In genomic region chr1:241387216-241387615, GRCh38 we compare ENCODE assay signal across 38 cellular contexts. TPM values are rescaled to one million over a fixed set of nuclear protein-coding genes. Genes with fewer than 3 reads are reported as not detected.
"Had no signal": no experiment of that assay in that cellular context is flagged by ENCODE, and none has a peak within 500 bp of the region (broad histone marks: within the 10 kb centered on the region; RNA-seq: fewer than 3 reads in every experiment).

No MANE protein-coding gene starts in this region.

- H3K36me3 ChIP-seq: brain microvascular endothelial cell, breast epithelium, WERI-Rb-1 had no signal

- H3K4me1 ChIP-seq: body of pancreas, breast epithelium had no signal

- ATAC-seq: activated CD4-positive, CD25-positive, alpha-beta regulatory T cell treated with anti-CD3 and anti-CD28 coated beads, Interleukin-2, amount 50 U/mL, for 24 hours; activated CD8-positive, alpha-beta T cell treated with anti-CD3 and anti-CD28 coated beads for 36 hours; activated naive CD8-positive, alpha-beta T cell treated with anti-CD3 and anti-CD28 coated beads, Interleukin-2, amount 50 U/mL, for 24 hours; activated T-cell treated with anti-CD3 and anti-CD28 coated beads, Interleukin-2, amount 50 U/mL, for 4 hours; activated T-cell treated with anti-CD3 and anti-CD28 coated beads, Interleukin-2, amount 50 U/mL, for 72 hours; activated T-helper 17 cell treated with anti-CD3 and anti-CD28 coated beads, Interleukin-2, amount 50 U/mL, for 72 hours; body of pancreas; WTC11 had no signal

- H3K27me3 ChIP-seq: body of pancreas, brain microvascular endothelial cell, breast epithelium had no signal

- H3K27ac ChIP-seq: body of pancreas, brain microvascular endothelial cell, breast epithelium, WERI-Rb-1 had no signal

- H3K9me3 Mint-ChIP-seq: activated CD4-positive, alpha-beta memory T cell treated with anti-CD3 and anti-CD28 coated beads for 36 hours; activated CD8-positive, alpha-beta T cell treated with anti-CD3 and anti-CD28 coated beads for 36 hours; activated naive CD8-positive, alpha-beta T cell treated with anti-CD3 and anti-CD28 coated beads, Interleukin-2, amount 10 ng/mL, durations not matched to agents 7 days and 5 days; activated T-cell treated with anti-CD3 and anti-CD28 coated beads, Interleukin-2, amount 50 U/mL, for 4 hours; activated T-helper 1 cell treated with anti-CD3 and anti-CD28 coated beads, Interleukin-12 subunit alpha, Interleukin-12 subunit beta, Interleukin-2, Interleukin-4 antibody, amounts not matched to agents 30 ng/mL and 10 ng/mL and 1 ng/mL, durations not matched to agents 14 hours and 24 hours and 36 hours; activated T-helper 17 cell treated with anti-CD3 and anti-CD28 coated beads, Interleukin-2, amount 50 U/mL, for 72 hours; T-helper 1 cell treated with Interleukin-12 subunit alpha and Interleukin-12 subunit beta and Interleukin-4 antibody, amounts not matched to agents 30 μg/mL and 1 μg/mL, for 36 hours; T-helper 2 cell treated with Interferon-gamma antibody and Interleukin-4, amounts not matched to agents 5 μg/mL and 100 μg/mL, for 36 hours had no signal

- H3K9me3 ChIP-seq: body of pancreas, breast epithelium had no signal

- H3K4me3 Mint-ChIP-seq: activated CD4-positive, alpha-beta memory T cell treated with anti-CD3 and anti-CD28 coated beads for 36 hours; activated CD4-positive, alpha-beta T cell treated with anti-CD3 and anti-CD28 coated beads, Interleukin-2, amount 10 ng/mL, durations not matched to agents 24 days and 14 days; activated CD8-positive, alpha-beta T cell treated with anti-CD3 and anti-CD28 coated beads for 36 hours; activated naive CD4-positive, alpha-beta T cell treated with anti-CD3 and anti-CD28 coated beads for 36 hours; activated naive CD8-positive, alpha-beta T cell; activated naive CD8-positive, alpha-beta T cell treated with anti-CD3 and anti-CD28 coated beads, Interleukin-2, amount 10 ng/mL, durations not matched to agents 7 days and 5 days; activated naive CD8-positive, alpha-beta T cell treated with anti-CD3 and anti-CD28 coated beads, Interleukin-2, amount 50 U/mL, for 24 hours; activated T-cell treated with anti-CD3 and anti-CD28 coated beads, Interleukin-2, amount 50 U/mL, for 4 hours; activated T-cell treated with anti-CD3 and anti-CD28 coated beads, Interleukin-2, amount 50 U/mL, for 72 hours; activated T-helper 1 cell treated with anti-CD3 and anti-CD28 coated beads, Interleukin-12 subunit alpha, Interleukin-12 subunit beta, Interleukin-2, Interleukin-4 antibody, amounts not matched to agents 30 ng/mL and 10 ng/mL and 1 ng/mL, durations not matched to agents 14 hours and 24 hours and 36 hours; activated T-helper 17 cell treated with anti-CD3 and anti-CD28 coated beads, Interleukin-2, amount 50 U/mL, for 72 hours; T-helper 1 cell treated with Interleukin-12 subunit alpha and Interleukin-12 subunit beta and Interleukin-4 antibody, amounts not matched to agents 30 μg/mL and 1 μg/mL, for 36 hours; T-helper 2 cell treated with Interferon-gamma antibody and Interleukin-4, amounts not matched to agents 5 μg/mL and 100 μg/mL, for 36 hours; WTC11 had no signal

- H3K4me1 Mint-ChIP-seq: activated CD4-positive, alpha-beta T cell treated with anti-CD3 and anti-CD28 coated beads, Interleukin-2, amount 10 ng/mL, durations not matched to agents 24 days and 14 days; activated naive CD8-positive, alpha-beta T cell treated with anti-CD3 and anti-CD28 coated beads, Interleukin-2, amount 10 ng/mL, durations not matched to agents 7 days and 5 days; activated naive CD8-positive, alpha-beta T cell treated with anti-CD3 and anti-CD28 coated beads, Interleukin-2, amount 50 U/mL, for 24 hours; activated T-helper 17 cell treated with anti-CD3 and anti-CD28 coated beads, Interleukin-2, amount 50 U/mL, for 72 hours; WTC11 had no signal

- H3K27me3 Mint-ChIP-seq: activated CD4-positive, alpha-beta memory T cell treated with anti-CD3 and anti-CD28 coated beads for 36 hours; activated CD4-positive, alpha-beta T cell treated with anti-CD3 and anti-CD28 coated beads, Interleukin-2, amount 10 ng/mL, durations not matched to agents 24 days and 14 days; activated naive CD8-positive, alpha-beta T cell treated with anti-CD3 and anti-CD28 coated beads, Interleukin-2, amount 10 ng/mL, durations not matched to agents 7 days and 5 days had no signal

- H3K4me3 ChIP-seq: body of pancreas, breast epithelium had no signal

- H3K36me3 Mint-ChIP-seq: activated CD4-positive, alpha-beta memory T cell treated with anti-CD3 and anti-CD28 coated beads for 36 hours; activated naive CD8-positive, alpha-beta T cell; activated naive CD8-positive, alpha-beta T cell treated with anti-CD3 and anti-CD28 coated beads, Interleukin-2, amount 10 ng/mL, durations not matched to agents 7 days and 5 days; WTC11 had no signal

- DNase-seq: activated CD4-positive, alpha-beta memory T cell treated with anti-CD3 and anti-CD28 coated beads for 36 hours; activated CD4-positive, alpha-beta T cell treated with anti-CD3 and anti-CD28 coated beads for 4 hours; activated CD4-positive, alpha-beta T cell treated with anti-CD3 and anti-CD28 coated beads, Interleukin-2, amount 10 ng/mL, durations not matched to agents 24 days and 14 days; activated CD4-positive, alpha-beta T cell treated with anti-CD3 and anti-CD28 coated beads, Interleukin-2, amount 50 U/mL, for 1 hour; activated CD4-positive, alpha-beta T cell treated with anti-CD3 and anti-CD28 coated beads, Interleukin-2, amount 50 U/mL, for 4 hours; activated CD4-positive, CD25-positive, alpha-beta regulatory T cell; activated CD8-positive, alpha-beta memory T cell treated with anti-CD3 and anti-CD28 coated beads, Interleukin-2, amount 50 U/mL, for 4 hours; activated CD8-positive, alpha-beta T cell treated with anti-CD3 and anti-CD28 coated beads for 36 hours; activated effector memory CD4-positive, alpha-beta T cell treated with anti-CD3 and anti-CD28 coated beads, Interleukin-2, amount 50 U/mL, for 16 hours; activated gamma-delta T cell treated with Interleukin-2 at 50 U/mL for 16 hours; activated naive CD4-positive, alpha-beta T cell; activated naive CD4-positive, alpha-beta T cell treated with anti-CD3 and anti-CD28 coated beads for 36 hours; activated naive CD4-positive, alpha-beta T cell treated with anti-CD3 and anti-CD28 coated beads, Interleukin-2, amount 50 U/mL, for 16 hours; activated naive CD8-positive, alpha-beta T cell treated with anti-CD3 and anti-CD28 coated beads, Interleukin-2, amount 10 ng/mL, durations not matched to agents 7 days and 5 days; activated naive CD8-positive, alpha-beta T cell treated with anti-CD3 and anti-CD28 coated beads, Interleukin-2, amount 50 U/mL, for 24 hours; activated T-cell treated with anti-CD3 and anti-CD28 coated beads for 4 hours; activated T-cell treated with anti-CD3 and anti-CD28 coated beads, Interleukin-2, amount 50 U/mL, for 1 hour; activated T-cell treated with anti-CD3 and anti-CD28 coated beads, Interleukin-2, amount 50 U/mL, for 4 hours; activated T-cell treated with anti-CD3 and anti-CD28 coated beads, Interleukin-2, amount 50 U/mL, for 72 hours; amygdala; anterior cingulate cortex; body of pancreas; brain microvascular endothelial cell; central memory CD4-positive, alpha-beta T cell; T-helper 1 cell; T-helper 2 cell; T-helper 9 cell; WERI-Rb-1 had no signal

- H3K27ac Mint-ChIP-seq: activated CD4-positive, alpha-beta memory T cell treated with anti-CD3 and anti-CD28 coated beads for 36 hours; activated CD4-positive, alpha-beta T cell treated with anti-CD3 and anti-CD28 coated beads, Interleukin-2, amount 10 ng/mL, durations not matched to agents 24 days and 14 days; activated CD8-positive, alpha-beta T cell treated with anti-CD3 and anti-CD28 coated beads for 36 hours; activated naive CD4-positive, alpha-beta T cell treated with anti-CD3 and anti-CD28 coated beads for 36 hours; activated naive CD8-positive, alpha-beta T cell; activated naive CD8-positive, alpha-beta T cell treated with anti-CD3 and anti-CD28 coated beads, Interleukin-2, amount 10 ng/mL, durations not matched to agents 7 days and 5 days; activated naive CD8-positive, alpha-beta T cell treated with anti-CD3 and anti-CD28 coated beads, Interleukin-2, amount 50 U/mL, for 24 hours; activated T-cell treated with anti-CD3 and anti-CD28 coated beads, Interleukin-2, amount 50 U/mL, for 72 hours; activated T-helper 1 cell treated with anti-CD3 and anti-CD28 coated beads, Interleukin-12 subunit alpha, Interleukin-12 subunit beta, Interleukin-2, Interleukin-4 antibody, amounts not matched to agents 30 ng/mL and 10 ng/mL and 1 ng/mL, durations not matched to agents 14 hours and 24 hours and 36 hours; activated T-helper 17 cell treated with anti-CD3 and anti-CD28 coated beads, Interleukin-2, amount 50 U/mL, for 72 hours; T-helper 1 cell treated with Interleukin-12 subunit alpha and Interleukin-12 subunit beta and Interleukin-4 antibody, amounts not matched to agents 30 μg/mL and 1 μg/mL, for 36 hours; T-helper 2 cell treated with Interferon-gamma antibody and Interleukin-4, amounts not matched to agents 5 μg/mL and 100 μg/mL, for 36 hours; WTC11 had no signal

RNA-seq across cellular contexts. Expression of gene RGS7, which starts 30.2 kb away (rescaled TPM):
- total RNA-seq: activated CD4-positive, alpha-beta memory T cell treated with anti-CD3 and anti-CD28 coated beads for 36 hours; activated CD4-positive, alpha-beta T cell treated with anti-CD3 and anti-CD28 coated beads, Interleukin-2, amount 10 ng/mL, durations not matched to agents 24 days and 14 days; activated CD8-positive, alpha-beta memory T cell treated with anti-CD3 and anti-CD28 coated beads for 36 hours; activated CD8-positive, alpha-beta T cell treated with anti-CD3 and anti-CD28 coated beads for 36 hours; activated naive CD4-positive, alpha-beta T cell treated with anti-CD3 and anti-CD28 coated beads for 36 hours; activated naive CD8-positive, alpha-beta T cell treated with anti-CD3 and anti-CD28 coated beads, Interleukin-2, amount 10 ng/mL, durations not matched to agents 7 days and 5 days; activated T-cell treated with anti-CD3 and anti-CD28 coated beads, Interleukin-2, amount 50 U/mL, for 4 hours; activated T-cell treated with anti-CD3 and anti-CD28 coated beads, Interleukin-2, amount 50 U/mL, for 72 hours; activated T-helper 1 cell treated with anti-CD3 and anti-CD28 coated beads, Interleukin-12 subunit alpha, Interleukin-12 subunit beta, Interleukin-2, Interleukin-4 antibody, amounts not matched to agents 30 ng/mL and 10 ng/mL and 1 ng/mL, durations not matched to agents 14 hours and 24 hours and 36 hours; activated T-helper 17 cell treated with anti-CD3 and anti-CD28 coated beads, Interleukin-2, amount 50 U/mL, for 72 hours; cardiac septum had no signal
